ENCODE assay signal across 22 cellular contexts in genomic region chr1:220604921-220605320, GRCh38.
"Had no signal": no experiment of that assay in that cellular context is flagged by ENCODE, and none has a peak within 500 bp of the region (broad histone marks: within the 10 kb centered on the region; RNA-seq: fewer than 3 reads in every experiment).

No MANE protein-coding gene starts in this region.

- H3K36me3 ChIP-seq: colonic mucosa, esophagus muscularis mucosa, gastroesophageal sphincter, left lung, lower lobe of right lung had no signal

- H3K4me3 Mint-ChIP-seq: dendritic cell treated with granulocyte-macrophage colony-stimulating factor and Interleukin-4, amounts not matched to agents 40 ng/mL and 50 ng/mL, for 4 days; effector memory CD8-positive, alpha-beta T cell; endodermal cell; mesothelial cell of epicardium; naive B cell had no signal

- H3K9me3 Mint-ChIP-seq: dendritic cell treated with granulocyte-macrophage colony-stimulating factor and Interleukin-4, amounts not matched to agents 40 ng/mL and 50 ng/mL, for 4 days had no signal

- H3K27me3 Mint-ChIP-seq: dendritic cell treated with granulocyte-macrophage colony-stimulating factor and Interleukin-4, amounts not matched to agents 40 ng/mL and 50 ng/mL, for 4 days; effector memory CD8-positive, alpha-beta T cell had no signal

- H3K27ac Mint-ChIP-seq: dendritic cell treated with granulocyte-macrophage colony-stimulating factor and Interleukin-4, amounts not matched to agents 40 ng/mL and 50 ng/mL, for 4 days; effector memory CD8-positive, alpha-beta T cell; endodermal cell; mesothelial cell of epicardium; naive B cell had no signal

- H3K36me3 Mint-ChIP-seq: naive B cell had no signal

- H3K4me3 ChIP-seq: colonic mucosa, esophagus muscularis mucosa, gastroesophageal sphincter, heart left ventricle, hepatocyte, left lung, lower lobe of right lung, mucosa of descending colon had no signal

- H3K27me3 ChIP-seq: colonic mucosa, esophagus muscularis mucosa, foreskin keratinocyte, gastroesophageal sphincter, heart left ventricle, hepatocyte, left lung had no signal

- DNase-seq: colonic mucosa; cortex of kidney; effector CD8-positive, alpha-beta T cell; effector memory CD8-positive, alpha-beta T cell; endodermal cell; foreskin keratinocyte; heart left ventricle; hypothalamus; left cardiac atrium; left lung; left ventricle myocardium superior; lower lobe of right lung; mesenchymal stem cell; mucosa of descending colon; naive B cell had no signal

- H3K4me1 Mint-ChIP-seq: endodermal cell, mesothelial cell of epicardium, naive B cell had no signal

- FAIRE-seq: endometrium, keratinocyte had no signal

- ATAC-seq: effector memory CD8-positive, alpha-beta T cell; foreskin keratinocyte; gastroesophageal sphincter; heart left ventricle; left cardiac atrium; left lung; left ventricle myocardium superior; lower lobe of right lung; mucosa of descending colon had no signal
